8 cellular contexts compared by ENCODE assay signal in genomic region chr19:44050740-44051653, GRCh38. TPM values are rescaled to one million over a fixed set of nuclear protein-coding genes. Genes with fewer than 3 reads are reported as not detected.
DNase-seq lines count a peak whose midpoint lies in the region; ATAC-seq and TF ChIP-seq lines count a peak whose summit lies in the region.

No MANE protein-coding gene starts in this region.

- intact Hi-C loops in CD14-positive monocyte (cut with micrococcal nuclease): no loop called here
- intact Hi-C loops in colonic mucosa (cut with DNase I): no loop called here
- intact Hi-C loops in lower lobe of right lung (cut with DNase I): no loop called here

- H3K9me3 ChIP-seq in SK-N-MC (ENCODE audit: low read depth, low read length) (no peaks in the 10 kb centered on the region), colonic mucosa (no peaks in the 10 kb centered on the region), lower lobe of right lung (no peaks in the 10 kb centered on the region)

- peaks cover 6% of the 10 kb centered on the region for H3K4me1 ChIP-seq in colonic mucosa
- peaks cover 17% of the 10 kb centered on the region for H3K4me1 ChIP-seq in lower lobe of right lung

- H3K27me3 ChIP-seq in colonic mucosa (no peaks in the 10 kb centered on the region), lower lobe of right lung (ENCODE audit: low read depth) (peaks cover 3% of the 10 kb centered on the region)

- H3K9me3 Mint-ChIP-seq in CD14-positive monocyte: peaks cover 30 to 53% (median 47%) of the 10 kb centered on the region in 7 donors
- H3K9me3 Mint-ChIP-seq in stimulated activated memory B cell treated with anti-CD40 and anti-IgM and Interleukin-4, amounts not matched to agents 10 μg/mL and 1 μg/mL and 100 μg/mL, for 72 hours: peaks cover 19% of the 10 kb centered on the region

- H3K9ac ChIP-seq in SK-N-MC (ENCODE audit: insufficient read length) (no peak overlapping the region), colonic mucosa (ENCODE audit: low read depth in 2 of 2, low read length in 2 of 2) (peak overlapping the region in 1 of 2 donors; percentile 70)

- ATAC-seq in HG03066 (IDR thresholded peaks at IDR 0.05; ENCODE audit: low read depth, unreplicated experiment) (peak; percentile 42), lower lobe of right lung (peak; percentile 18 to 53)
- peak; percentile 76 for ATAC-seq in stimulated activated memory B cell treated with anti-CD40 and anti-IgM and Interleukin-4, amounts not matched to agents 10 μg/mL and 1 μg/mL and 100 μg/mL, for 72 hours

- H3K4me3 Mint-ChIP-seq in CD14-positive monocyte: peak overlapping the region; percentile 96 to 98
- H3K4me3 Mint-ChIP-seq in stimulated activated memory B cell treated with anti-CD40 and anti-IgM and Interleukin-4, amounts not matched to agents 10 μg/mL and 1 μg/mL and 100 μg/mL, for 72 hours: peak overlapping the region; percentile 83

- H3K4me3 ChIP-seq in SK-N-MC: peak overlapping the region; percentile 83
- peak overlapping the region; percentile 69 for H3K4me3 ChIP-seq in colonic mucosa
- peak overlapping the region; percentile 72 for H3K4me3 ChIP-seq in lower lobe of right lung

- DNase-seq in CD14-positive monocyte (ENCODE audit: low spot score): no peak
- DNase-seq in SK-N-MC (ENCODE audit: low read depth, low spot score): no peak
- peak; percentile 58 for DNase-seq in colonic mucosa
- DNase-seq in lower lobe of right lung: no peak
- DNase-seq in SKM-1 (lab: John Stamatoyannopoulos, UW; ENCODE audit: unreplicated experiment): no peak
- DNase-seq in HuH-7 (ENCODE audit: low spot score): no peak

- H3K4me1 Mint-ChIP-seq in CD14-positive monocyte: peaks cover 25% of the 10 kb centered on the region
- peaks cover 13% of the 10 kb centered on the region for H3K4me1 Mint-ChIP-seq in stimulated activated memory B cell treated with anti-CD40 and anti-IgM and Interleukin-4, amounts not matched to agents 10 μg/mL and 1 μg/mL and 100 μg/mL, for 72 hours

- H3K27me3 Mint-ChIP-seq in CD14-positive monocyte (ENCODE audit: low read depth in 3 of 3): peaks cover 5 to 11% (median 5%) of the 10 kb centered on the region in 3 donors
- H3K27me3 Mint-ChIP-seq in stimulated activated memory B cell treated with anti-CD40 and anti-IgM and Interleukin-4, amounts not matched to agents 10 μg/mL and 1 μg/mL and 100 μg/mL, for 72 hours: peaks cover 26% of the 10 kb centered on the region

- no peak for TF ChIP-seq CTCF in CD14-positive monocyte (IDR thresholded peaks at IDR 0.05)
- TF ChIP-seq CTCF in colonic mucosa (IDR thresholded peaks at IDR 0.05): no peak
- no peak for TF ChIP-seq CTCF in lower lobe of right lung (IDR thresholded peaks at IDR 0.05)

- H3K36me3 ChIP-seq in SK-N-MC (ENCODE audit: insufficient read depth, low read length): no peaks in the 10 kb centered on the region; the same call in 1 of the 2 replicates
- peaks cover 4% of the 10 kb centered on the region for H3K36me3 ChIP-seq in colonic mucosa
- no peaks in the 10 kb centered on the region for H3K36me3 ChIP-seq in lower lobe of right lung

- H3K27ac Mint-ChIP-seq in CD14-positive monocyte: peak overlapping the region in 6 of 7 donors; percentile 75 to 93 (median 86)
- H3K27ac Mint-ChIP-seq in stimulated activated memory B cell treated with anti-CD40 and anti-IgM and Interleukin-4, amounts not matched to agents 10 μg/mL and 1 μg/mL and 100 μg/mL, for 72 hours: peak overlapping the region; percentile 66

- no peak overlapping the region for H3K27ac ChIP-seq in SK-N-MC
- H3K27ac ChIP-seq in colonic mucosa: peak overlapping the region; percentile 80
- H3K27ac ChIP-seq in lower lobe of right lung: peak overlapping the region; percentile 72

- H3K36me3 Mint-ChIP-seq in CD14-positive monocyte: peaks cover 18 to 23% of the 10 kb centered on the region in 2 donors
- H3K36me3 Mint-ChIP-seq in stimulated activated memory B cell treated with anti-CD40 and anti-IgM and Interleukin-4, amounts not matched to agents 10 μg/mL and 1 μg/mL and 100 μg/mL, for 72 hours: peaks cover 41% of the 10 kb centered on the region

RNA-seq across cellular contexts. Expression of gene ZNF223, which starts 0.8 kb away (rescaled TPM):
- polyA plus RNA-seq in CD14-positive monocyte: 1 to 10 TPM; 1.1 to 1.2 TPM
- total RNA-seq in colonic mucosa (1 to 10 TPM; 5.1 to 5.5 TPM), lower lobe of right lung (5.7 TPM)

RNA-seq across cellular contexts. Expression of gene ZNF284, which starts 21.0 kb away (rescaled TPM):
- under 1 TPM; 0.04 to 0.13 TPM for polyA plus RNA-seq in CD14-positive monocyte
- total RNA-seq in colonic mucosa (1 to 10 TPM; 1.2 to 1.4 TPM), lower lobe of right lung (2.4 TPM)

RNA-seq across cellular contexts. Expression of gene ZNF222, which starts 25.8 kb away (rescaled TPM):
- polyA plus RNA-seq in CD14-positive monocyte: 1 to 10 TPM; 1.0 to 1.1 TPM
- 1 to 10 TPM; 1.2 to 2.4 TPM for total RNA-seq in colonic mucosa
- 3.1 TPM for total RNA-seq in lower lobe of right lung

RNA-seq across cellular contexts. Expression of gene ZNF224, which starts 43.2 kb away (rescaled TPM):
- polyA plus RNA-seq in CD14-positive monocyte: 1 to 10 TPM; 2.9 to 3.5 TPM
- total RNA-seq in colonic mucosa: 10 to 100 TPM; 19.8 to 21.1 TPM
- 31.6 TPM for total RNA-seq in lower lobe of right lung

RNA-seq across cellular contexts. Expression of gene ZNF230, which starts 48.2 kb away (rescaled TPM):
- 1 to 10 TPM; 1.0 to 1.3 TPM for polyA plus RNA-seq in CD14-positive monocyte
- total RNA-seq in colonic mucosa (1 to 10 TPM; 2.3 to 2.9 TPM), lower lobe of right lung (4.8 TPM)
